ENCODE assay signal across 8 cellular contexts in genomic region chr7:64934478-64934877, GRCh38.
"Had no signal": no experiment of that assay in that cellular context is flagged by ENCODE, and none has a peak within 500 bp of the region (broad histone marks: within the 10 kb centered on the region; RNA-seq: fewer than 3 reads in every experiment).

No MANE protein-coding gene starts in this region.

- H3K4me3 ChIP-seq: GM23248, HAP-1 had no signal

- H3K27ac ChIP-seq: GM23248 had no signal

- ATAC-seq: HCT116 had no signal

- DNase-seq: GM23248, GOT3, H7, HFFc6, KG1 had no signal

- FAIRE-seq: HTR-8/SVneo had no signal

- H3K9ac ChIP-seq: GM23248 had no signal

- H3K4me1 ChIP-seq: HAP-1 had no signal

- H2AFZ ChIP-seq: GM23248 had no signal
